ENCODE assay signal across 1 cellular context in the genomic region with DNA sequence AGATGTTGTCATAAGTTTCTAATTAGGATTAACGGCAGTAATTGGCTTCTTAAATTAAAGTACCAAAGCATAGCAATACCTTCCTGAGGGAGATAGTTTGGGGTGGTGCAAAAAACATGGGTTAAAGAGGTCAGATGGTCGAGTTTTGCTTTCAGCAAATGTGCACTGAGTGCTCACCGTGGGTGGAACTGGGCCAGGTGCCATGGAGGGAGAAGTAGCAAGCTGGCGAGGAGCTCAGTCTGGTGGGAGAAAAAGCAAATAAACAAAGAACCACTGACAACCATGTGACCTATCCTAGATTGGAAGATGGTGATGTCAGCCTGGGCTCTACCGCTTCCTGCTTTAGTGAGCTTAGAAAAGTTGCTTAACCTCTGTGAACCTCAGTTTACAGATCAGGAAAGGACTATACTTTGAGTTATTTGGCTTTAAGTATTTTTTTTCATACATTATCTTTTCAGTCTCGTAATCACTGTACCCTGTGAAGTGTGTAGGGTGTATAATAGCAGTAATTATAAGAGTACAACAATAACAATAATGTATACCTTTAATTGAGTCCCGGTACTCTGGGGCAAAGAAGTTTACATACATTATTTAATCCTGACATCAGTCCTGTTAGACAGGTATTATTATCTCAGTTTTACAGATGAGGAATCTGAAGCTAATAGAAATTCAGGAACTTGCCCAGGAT.
TF ChIP-seq lines count a peak whose summit lies in the region.

No MANE protein-coding gene starts in this region.

TF ChIP-seq in WTC11, 78 proteins besides CTCF, POLR2A, EP300 and RAD21 (continued from another document):
- TF ChIP-seq, protein P1, sequence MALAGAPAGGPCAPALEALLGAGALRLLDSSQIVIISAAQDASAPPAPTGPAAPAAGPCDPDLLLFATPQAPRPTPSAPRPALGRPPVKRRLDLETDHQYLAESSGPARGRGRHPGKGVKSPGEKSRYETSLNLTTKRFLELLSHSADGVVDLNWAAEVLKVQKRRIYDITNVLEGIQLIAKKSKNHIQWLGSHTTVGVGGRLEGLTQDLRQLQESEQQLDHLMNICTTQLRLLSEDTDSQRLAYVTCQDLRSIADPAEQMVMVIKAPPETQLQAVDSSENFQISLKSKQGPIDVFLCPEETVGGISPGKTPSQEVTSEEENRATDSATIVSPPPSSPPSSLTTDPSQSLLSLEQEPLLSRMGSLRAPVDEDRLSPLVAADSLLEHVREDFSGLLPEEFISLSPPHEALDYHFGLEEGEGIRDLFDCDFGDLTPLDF (CRISPR knock-in tag; IDR thresholded peaks at IDR 0.05), result no peak
- TF ChIP-seq CREM (CRISPR knock-in tag; IDR thresholded peaks at IDR 0.05) (no peak), HMGA2 (CRISPR knock-in tag; IDR thresholded peaks at IDR 0.05) (no peak), GRHL2 (CRISPR knock-in tag; IDR thresholded peaks at IDR 0.05; ENCODE audit: insufficient replicate concordance, severe bottlenecking) (no peak), FOXK1 (CRISPR knock-in tag; IDR thresholded peaks at IDR 0.05) (no peak), FOXP1 (CRISPR knock-in tag; IDR thresholded peaks at IDR 0.05; ENCODE audit: borderline replicate concordance) (no peak)
- TF ChIP-seq, protein P2, sequence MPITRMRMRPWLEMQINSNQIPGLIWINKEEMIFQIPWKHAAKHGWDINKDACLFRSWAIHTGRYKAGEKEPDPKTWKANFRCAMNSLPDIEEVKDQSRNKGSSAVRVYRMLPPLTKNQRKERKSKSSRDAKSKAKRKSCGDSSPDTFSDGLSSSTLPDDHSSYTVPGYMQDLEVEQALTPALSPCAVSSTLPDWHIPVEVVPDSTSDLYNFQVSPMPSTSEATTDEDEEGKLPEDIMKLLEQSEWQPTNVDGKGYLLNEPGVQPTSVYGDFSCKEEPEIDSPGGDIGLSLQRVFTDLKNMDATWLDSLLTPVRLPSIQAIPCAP (CRISPR knock-in tag; IDR thresholded peaks at IDR 0.05), result no peak
